1 cellular context compared by ENCODE assay signal in genomic region chr6:26123675-26124549, GRCh38.
TF ChIP-seq lines count a peak whose summit lies in the region.

No MANE protein-coding gene starts in this region.

TF ChIP-seq in HepG2, 621 proteins besides CTCF, POLR2A, EP300 and RAD21 (continued from another document and continues in another):
- TF ChIP-seq SNAPC4 (CRISPR knock-in tag; IDR thresholded peaks at IDR 0.05) (peak; percentile 89), ETV5 (CRISPR knock-in tag; IDR thresholded peaks at IDR 0.05; ENCODE audit: borderline replicate concordance) (no peak), KAT8 (CRISPR knock-in tag; IDR thresholded peaks at IDR 0.05) (peak; percentile 41), ZNF770 (CRISPR knock-in tag; IDR thresholded peaks at IDR 0.05) (peak; percentile 14; the same call in 1 of the 2 replicates), TEAD3 (CRISPR knock-in tag; optimal IDR thresholded peaks at IDR 0.05; ENCODE audit: borderline replicate concordance) (peak; percentile 43), ZNF792 (CRISPR knock-in tag; IDR thresholded peaks at IDR 0.05) (0 out of 2 replicates have a peak, but pooled peaks have one; percentile 44), JARID2 (CRISPR knock-in tag; IDR thresholded peaks at IDR 0.05; ENCODE audit: insufficient replicate concordance) (peak; percentile 34), ZNF407 (CRISPR knock-in tag; IDR thresholded peaks at IDR 0.05; ENCODE audit: not compliant biosample characterization) (no peak), SRSF1 (optimal IDR thresholded peaks at IDR 0.05; ENCODE audit: low read depth, low read length) (peak; percentile 73), ZNF652 (CRISPR knock-in tag; IDR thresholded peaks at IDR 0.05; ENCODE audit: borderline replicate concordance, low read depth) (no peak), ZNF513 (CRISPR knock-in tag; conservative IDR thresholded peaks at IDR 0.05) (no peak; the same call in 1 of the 2 replicates), ZNF784 (CRISPR knock-in tag; IDR thresholded peaks at IDR 0.05; ENCODE audit: borderline replicate concordance) (peak; percentile 87; the same call in 1 of the 2 replicates), DDIT3 (CRISPR knock-in tag; IDR thresholded peaks at IDR 0.05) (no peak; the same call in 1 of the 2 replicates), IRX3 (CRISPR knock-in tag; IDR thresholded peaks at IDR 0.05; ENCODE audit: borderline replicate concordance, low read depth) (peak; percentile 91), SYNCRIP (IDR thresholded peaks at IDR 0.05; ENCODE audit: insufficient read depth, low read depth, low read length) (no peak), KLF11 (CRISPR knock-in tag; IDR thresholded peaks at IDR 0.05) (no peak; the same call in 1 of the 2 replicates), GTF2F1 (IDR thresholded peaks at IDR 0.05; ENCODE audit: low read length) (peak; percentile 81; the same call in 1 of the 2 replicates), MED8 (CRISPR knock-in tag; IDR thresholded peaks at IDR 0.05; ENCODE audit: insufficient replicate concordance) (peak; percentile 96), KDM5B (CRISPR knock-in tag; IDR thresholded peaks at IDR 0.05; ENCODE audit: borderline replicate concordance) (peak; percentile 76; the same call in 1 of the 2 replicates), KDM5A (IDR thresholded peaks at IDR 0.05; ENCODE audit: borderline replicate concordance, low read length) (peak; percentile 41; the same call in 1 of the 2 replicates), HIVEP1 (CRISPR knock-in tag; IDR thresholded peaks at IDR 0.05) (0 out of 2 replicates have a peak, but pooled peaks have one; percentile 74), ZNF276 (CRISPR knock-in tag; IDR thresholded peaks at IDR 0.05; ENCODE audit: low read depth) (0 out of 2 replicates have a peak, but pooled peaks have one; percentile 60), ZNF235 (CRISPR knock-in tag; IDR thresholded peaks at IDR 0.05; ENCODE audit: borderline replicate concordance) (peak; percentile 29; the same call in 1 of the 2 replicates), ATM (IDR thresholded peaks at IDR 0.05; ENCODE audit: borderline replicate concordance) (no peak), ATF4 (CRISPR knock-in tag; IDR thresholded peaks at IDR 0.05) (peak; percentile 30 to 49; a peak in 3 of 4 replicates)
- TF ChIP-seq, protein P1, sequence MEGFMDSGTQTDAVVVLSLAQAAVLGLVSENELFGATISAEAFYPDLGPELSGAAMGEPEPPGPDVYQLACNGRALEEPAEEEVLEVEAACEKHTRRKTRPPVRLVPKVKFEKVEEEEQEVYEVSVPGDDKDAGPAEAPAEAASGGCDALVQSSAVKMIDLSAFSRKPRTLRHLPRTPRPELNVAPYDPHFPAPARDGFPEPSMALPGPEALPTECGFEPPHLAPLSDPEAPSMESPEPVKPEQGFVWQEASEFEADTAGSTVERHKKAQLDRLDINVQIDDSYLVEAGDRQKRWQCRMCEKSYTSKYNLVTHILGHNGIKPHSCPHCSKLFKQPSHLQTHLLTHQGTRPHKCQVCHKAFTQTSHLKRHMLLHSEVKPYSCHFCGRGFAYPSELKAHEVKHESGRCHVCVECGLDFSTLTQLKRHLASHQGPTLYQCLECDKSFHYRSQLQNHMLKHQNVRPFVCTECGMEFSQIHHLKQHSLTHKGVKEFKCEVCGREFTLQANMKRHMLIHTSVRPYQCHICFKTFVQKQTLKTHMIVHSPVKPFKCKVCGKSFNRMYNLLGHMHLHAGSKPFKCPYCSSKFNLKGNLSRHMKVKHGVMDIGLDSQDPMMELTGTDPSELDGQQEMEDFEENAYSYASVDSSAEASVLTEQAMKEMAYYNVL (CRISPR knock-in tag; IDR thresholded peaks at IDR 0.05; ENCODE audit: borderline replicate concordance): peak; percentile 59; the same call in 1 of the 2 replicates
- TF ChIP-seq, protein P2, sequence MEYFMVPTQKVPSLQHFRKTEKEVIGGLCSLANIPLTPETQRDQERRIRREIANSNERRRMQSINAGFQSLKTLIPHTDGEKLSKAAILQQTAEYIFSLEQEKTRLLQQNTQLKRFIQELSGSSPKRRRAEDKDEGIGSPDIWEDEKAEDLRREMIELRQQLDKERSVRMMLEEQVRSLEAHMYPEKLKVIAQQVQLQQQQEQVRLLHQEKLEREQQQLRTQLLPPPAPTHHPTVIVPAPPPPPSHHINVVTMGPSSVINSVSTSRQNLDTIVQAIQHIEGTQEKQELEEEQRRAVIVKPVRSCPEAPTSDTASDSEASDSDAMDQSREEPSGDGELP (IDR thresholded peaks at IDR 0.05; ENCODE audit: borderline replicate concordance, low read depth): no peak; the same call in 1 of the 2 replicates
